ENCODE assay signal across 20 cellular contexts in genomic region chr3:78825118-78825857, GRCh38.
DNase-seq lines count a peak whose midpoint lies in the region; ATAC-seq, FAIRE-seq and TF ChIP-seq lines count a peak whose summit lies in the region.
"Had no signal": no experiment of that assay in that cellular context is flagged by ENCODE, and none has a peak within 500 bp of the region (broad histone marks: within the 10 kb centered on the region; RNA-seq: fewer than 3 reads in every experiment).

No MANE protein-coding gene starts in this region.

- no peak overlapping the region for H3K27ac ChIP-seq in smooth muscle cell (ENCODE audit: low read depth)
- H3K27ac ChIP-seq in small intestine (ENCODE audit: low read depth in 1 of 2, low read length in 1 of 2): no peak overlapping the region

- H3F3A ChIP-seq in smooth muscle cell (ENCODE audit: low read depth): no peaks in the 10 kb centered on the region

- peak; percentile 38 for ATAC-seq in Right ventricle myocardium superior (ENCODE audit: poor library complexity)
- ATAC-seq in GM19463 (IDR thresholded peaks at IDR 0.05; ENCODE audit: unreplicated experiment): peak; percentile 63
- no peak for ATAC-seq in HG03159 (IDR thresholded peaks at IDR 0.05; ENCODE audit: unreplicated experiment)
- ATAC-seq: CD8-positive, alpha-beta T cell had no signal

- H3K79me2 ChIP-seq in smooth muscle cell (ENCODE audit: low read depth): peaks cover 6% of the 10 kb centered on the region

- no peaks in the 10 kb centered on the region for H3K4me1 ChIP-seq in smooth muscle cell (ENCODE audit: low read depth)
- H3K4me1 ChIP-seq in small intestine (ENCODE audit: control insufficient read depth in 2 of 2, insufficient read depth in 1 of 2, low read depth in 1 of 2, low read length in 1 of 2): no peaks in the 10 kb centered on the region

- H3K27me3 ChIP-seq in smooth muscle cell (ENCODE audit: low read depth) (no peaks in the 10 kb centered on the region), small intestine (ENCODE audit: control insufficient read depth in 2 of 2, insufficient read depth in 2 of 2, low read length in 2 of 2) (no peaks in the 10 kb centered on the region)

- H3K9me3 ChIP-seq in smooth muscle cell (replicated peaks; ENCODE audit: low read depth) (no peaks in the 10 kb centered on the region), small intestine (ENCODE audit: control insufficient read depth, low read depth) (no peaks in the 10 kb centered on the region)

- no peak overlapping the region for H3K9ac ChIP-seq in smooth muscle cell (ENCODE audit: low read depth)

- no peak overlapping the region for H2AFZ ChIP-seq in smooth muscle cell (ENCODE audit: low read depth)

- peak overlapping the region; percentile 37 for H3K4me2 ChIP-seq in smooth muscle cell

- TF ChIP-seq CTCF in smooth muscle cell (IDR thresholded peaks at IDR 0.05; ENCODE audit: borderline replicate concordance, insufficient read depth, poor library complexity, severe bottlenecking): no peak

- peaks cover 19% of the 10 kb centered on the region for H4K20me1 ChIP-seq in smooth muscle cell (ENCODE audit: low read depth)

- 67% methylated on average over 5 of the region's 5 CpGs for WGBS in smooth muscle cell (ENCODE audit: low lambda C conversion rate)
- WGBS in small intestine, 3 donors: 64 to 71% (median 67%) methylated on average over 5 of the region's 5 CpGs

- DNase-seq in Right ventricle myocardium superior (no peak), cardiac septum (ENCODE audit: low spot score) (no peak), SK-N-DZ (ENCODE audit: low spot score) (peak; percentile 57), smooth muscle cell (lab: John Stamatoyannopoulos, UW; ENCODE audit: unreplicated experiment) (no peak), D341Med (ENCODE audit: low spot score) (no peak), small intestine (no peak)
- DNase-seq: CD8-positive, alpha-beta T cell; GDM1; H9; IMR-90; Karpas-422; MM.1S; NCI-H1092 treated with DMSO at 0.1 percent for 48 hours; NCI-H2081 treated with DMSO at 0.1 percent for 48 hours; NCI-H510A treated with DMSO at 0.1 percent for 48 hours; NCI-H82; SHP77 had no signal

- no peak for FAIRE-seq in small intestine (lab: Jason Lieb, UNC)
- FAIRE-seq: RCC 7860 had no signal

- no peak overlapping the region for H3K4me3 ChIP-seq in smooth muscle cell
- no peak overlapping the region for H3K4me3 ChIP-seq in small intestine (ENCODE audit: low read depth in 1 of 2, low read length in 2 of 2)

- intact Hi-C loops in Right ventricle myocardium superior (cut with DNase I): no loop called here
- intact Hi-C loops in cardiac septum (cut with DNase I): no loop called here

- H3K36me3 ChIP-seq in smooth muscle cell (ENCODE audit: low read depth) (no peaks in the 10 kb centered on the region), small intestine (ENCODE audit: control insufficient read depth in 2 of 2, insufficient read depth in 2 of 2, low read length in 2 of 2) (no peaks in the 10 kb centered on the region)
